ENCODE assay signal across 14 cellular contexts in the genomic region with DNA sequence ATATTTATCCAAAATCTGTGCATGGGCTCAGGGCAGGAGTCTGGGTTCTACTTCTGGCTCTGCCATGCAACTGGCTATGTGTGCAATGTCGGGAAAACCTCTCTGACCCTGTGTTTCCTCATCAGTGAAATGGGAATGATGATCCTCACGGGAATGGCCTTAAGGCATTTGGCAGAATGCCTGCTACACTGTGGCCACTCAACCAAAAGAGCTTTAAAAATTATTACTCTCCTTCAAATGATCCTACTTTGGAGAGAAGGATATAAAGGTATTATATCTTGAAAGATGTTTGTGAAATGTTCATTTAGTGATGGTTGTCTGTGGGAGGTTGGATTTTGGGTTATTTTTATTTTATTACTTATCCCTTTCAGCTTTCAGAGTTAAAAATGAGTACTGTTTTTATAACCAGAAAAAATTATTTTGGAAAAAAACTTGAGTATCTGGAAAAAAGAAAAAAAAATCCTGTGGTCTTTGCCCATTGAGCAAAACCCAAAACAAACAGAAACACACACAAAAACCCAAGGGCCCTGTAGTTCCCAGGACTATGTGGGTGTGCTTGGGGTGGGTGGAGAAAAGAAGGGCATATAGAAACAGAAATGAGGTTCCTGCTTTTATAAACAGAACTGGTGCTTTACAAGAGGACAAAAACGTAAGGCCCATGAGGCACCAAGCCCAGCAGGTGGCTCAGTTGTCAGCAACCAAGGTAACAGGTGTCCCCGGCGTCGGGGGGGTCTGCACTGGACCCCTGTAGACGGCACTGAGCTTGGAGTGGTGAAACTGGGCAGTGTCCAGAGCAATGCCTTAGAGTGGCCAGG. TPM values are rescaled to one million over a fixed set of nuclear protein-coding genes. Genes with fewer than 3 reads are reported as not detected.
DNase-seq lines count a peak whose midpoint lies in the region; ATAC-seq, FAIRE-seq and TF ChIP-seq lines count a peak whose summit lies in the region.
"Had no signal": no experiment of that assay in that cellular context is flagged by ENCODE, and none has a peak within 500 bp of the region (broad histone marks: within the 10 kb centered on the region; RNA-seq: fewer than 3 reads in every experiment).

No MANE protein-coding gene starts in this region.

- H3K27me3 ChIP-seq in rectal smooth muscle tissue (ENCODE audit: control insufficient read depth, insufficient read depth, low read length) (peaks cover 4% of the 10 kb centered on the region), HepG2 (ENCODE audit: control insufficient read depth in 1 of 2, insufficient read depth in 2 of 2, low read length in 2 of 2) (peaks cover 17 to 75% of the 10 kb centered on the region in 2 experiments)

- TF ChIP-seq EP300 in HepG2 (IDR thresholded peaks at IDR 0.05; ENCODE audit: low read depth in 2 of 2, low read length in 2 of 2) (no peak), HepG2 (CRISPR knock-in tag; IDR thresholded peaks at IDR 0.05; ENCODE audit: borderline replicate concordance) (no peak)

- no peaks in the 10 kb centered on the region for H3K9me3 ChIP-seq in HepG2 (ENCODE audit: low read length)
- H3K9me3 ChIP-seq: Caco-2 had no signal

- no TSS peak for BruUV-seq in HepG2 (replicated peaks; lab: Mats Ljungman, UMichigan)

- no peak overlapping the region for H2AFZ ChIP-seq in HepG2 (ENCODE audit: low read length)

- no peaks in the 10 kb centered on the region for H3K79me2 ChIP-seq in HepG2 (ENCODE audit: insufficient read depth, low read length)

- TF ChIP-seq CTCF in HepG2 (CRISPR knock-in tag; IDR thresholded peaks at IDR 0.05) = no peak

- no peaks in the 10 kb centered on the region for H4K20me1 ChIP-seq in HepG2 (ENCODE audit: insufficient read depth, low read length)

- H3K36me3 ChIP-seq in rectal smooth muscle tissue (ENCODE audit: control insufficient read depth, insufficient read depth, low read length) (no peaks in the 10 kb centered on the region), HepG2 (replicated peaks in 1 of 2; ENCODE audit: control insufficient read depth in 1 of 2, insufficient read depth in 2 of 2, low read length in 2 of 2) (no peaks in the 10 kb centered on the region)

- POLR2A ChIA-PET in HepG2 (lab: Yijun Ruan, JAX) = no interaction called here

- ATAC-seq in Right ventricle myocardium superior (ENCODE audit: poor library complexity) (peak; percentile 13), left cardiac atrium (no peak), GM18511 (IDR thresholded peaks at IDR 0.05; ENCODE audit: unreplicated experiment) (no peak), GM18517 (IDR thresholded peaks at IDR 0.05; ENCODE audit: unreplicated experiment) (no peak), HepG2 (no peak)
- ATAC-seq: activated CD8-positive, alpha-beta T cell treated with anti-CD3 and anti-CD28 coated beads, Interleukin-2, amount 10 ng/mL, durations not matched to agents 7 days and 5 days; effector memory CD8-positive, alpha-beta T cell had no signal

- FAIRE-seq in HepG2 (lab: Jason Lieb, UNC) = no peak

- H3K4me1 ChIP-seq in rectal smooth muscle tissue (ENCODE audit: control insufficient read depth, insufficient read depth, low read length) (peaks cover 49% of the 10 kb centered on the region), HepG2 (ENCODE audit: insufficient read depth, low read length) (no peaks in the 10 kb centered on the region)

- no peak for TF ChIP-seq RAD21 in HepG2 (CRISPR knock-in tag; IDR thresholded peaks at IDR 0.05)

- H3K4me3 ChIP-seq in rectal smooth muscle tissue (ENCODE audit: low read length) = peak overlapping the region; percentile 31
- H3K4me3 ChIP-seq in HepG2 (replicated peaks in 1 of 3; ENCODE audit: insufficient read depth in 1 of 3, low read depth in 2 of 3, low read length in 3 of 3) = no peak overlapping the region
- H3K4me3 ChIP-seq: SK-N-MC had no signal

- intact Hi-C loops in Right ventricle myocardium superior (cut with DNase I) (no loop called here), left cardiac atrium (cut with DNase I) (no loop called here), HepG2 (cut with micrococcal nuclease; ENCODE audit: unreplicated experiment) (no loop called here)

- TF ChIP-seq POLR2A in HepG2 (IDR thresholded peaks at IDR 0.05; ENCODE audit: insufficient read depth in 1 of 2, low read depth in 2 of 2, low read length in 2 of 2) = no peak

- DNase-seq in Right ventricle myocardium superior (peak; percentile 38), left cardiac atrium (no peak), fibroblast of peridontal ligament (ENCODE audit: extremely low read depth) (peak; percentile 36), HepG2 (ENCODE audit: low spot score) (no peak), GF-D8 (lab: John Stamatoyannopoulos, UW) (no peak)
- DNase-seq: activated CD8-positive, alpha-beta T cell treated with anti-CD3 and anti-CD28 coated beads, Interleukin-2, amount 10 ng/mL, durations not matched to agents 7 days and 5 days; activated gamma-delta T cell; Caco-2; effector memory CD8-positive, alpha-beta T cell; NCI-H226 had no signal

- in situ Hi-C loops in HepG2 (cut with HindIII; ENCODE audit: extremely low pct_ligation_motif_present, low pct_unique_long_range_greater_than_20kb) = no loop called here

- H3K27ac ChIP-seq in rectal smooth muscle tissue (ENCODE audit: low read depth, low read length) (peak overlapping the region; percentile 97), HepG2 (ENCODE audit: extremely low read length, insufficient read depth, low read length) (no peak overlapping the region)
- H3K27ac ChIP-seq: SK-N-MC had no signal

- H3K9ac ChIP-seq in rectal smooth muscle tissue (ENCODE audit: low read length) (no peak overlapping the region), HepG2 (ENCODE audit: insufficient read depth, low read depth, low read length) (no peak overlapping the region)

- H3K4me2 ChIP-seq in HepG2 (ENCODE audit: low read depth, low read length) = no peak overlapping the region

- 1% methylated on average over 7 of the region's 7 CpGs for WGBS in HepG2 (ENCODE audit: low lambda C conversion rate)

- CTCF ChIA-PET in HepG2 (lab: Yijun Ruan, JAX; ENCODE audit: low intra/inter-chr PET ratio, low total read pairs) = no interaction called here

TF ChIP-seq in HepG2, 621 proteins besides CTCF, POLR2A, EP300 and RAD21:
- TF ChIP-seq BHLHE40 (IDR thresholded peaks at IDR 0.05; ENCODE audit: low read length) (no peak), TCF7L2 (IDR thresholded peaks at IDR 0.05; ENCODE audit: low read depth, low read length) (no peak), ZNF160 (CRISPR knock-in tag; IDR thresholded peaks at IDR 0.05) (no peak), CEBPG (CRISPR knock-in tag; IDR thresholded peaks at IDR 0.05) (no peak), NFIC (IDR thresholded peaks at IDR 0.05; ENCODE audit: low read length) (no peak), CREBL2 (CRISPR knock-in tag; IDR thresholded peaks at IDR 0.05; ENCODE audit: borderline replicate concordance) (no peak)

RNA-seq across cellular contexts. Expression of gene RGMA, which starts 22.0 kb away (rescaled TPM):
- 25.0 TPM for total RNA-seq in Right ventricle myocardium superior
- total RNA-seq in left cardiac atrium = 10 to 100 TPM; 10.2 to 18.4 TPM
- not detected in 2 replicates for total RNA-seq in HepG2 (2016; rRNA removed; fragmentation: Illumina TruSeq; extraction: Trizol)
- total RNA-seq in HepG2 (2016; cell fraction: cytosol; rRNA removed; fragmentation: Illumina TruSeq; extraction: Trizol; ENCODE audit: low read depth) = not detected in 2 replicates
- not detected in 2 replicates for total RNA-seq in HepG2 (2016; cell fraction: insoluble cytoplasmic fraction; rRNA removed; fragmentation: Illumina TruSeq; extraction: Trizol)
- total RNA-seq in HepG2 (2016; cell fraction: membrane; rRNA removed; fragmentation: Illumina TruSeq; extraction: Trizol) = not detected in 2 replicates
- total RNA-seq in HepG2 (2016; cell fraction: nucleus; rRNA removed; fragmentation: Illumina TruSeq; extraction: Trizol) = not detected in 2 replicates
- polyA plus RNA-seq in HepG2 (2011; rRNA removed) = not detected in 2 replicates
- polyA plus RNA-seq in HepG2 (2011; cell fraction: cytosol; rRNA removed) = not detected in 2 replicates
- polyA plus RNA-seq in HepG2 (2011; cell fraction: nucleus; rRNA removed) = not detected in 2 replicates
- 0.08 and 0.16 TPM in 2 replicates for polyA plus RNA-seq in HepG2 (2012)
- polyA plus RNA-seq in HepG2 (2016; cell fraction: cytosol; fragmentation: Illumina TruSeq; extraction: Trizol; ENCODE audit: low read depth) = not detected in 2 replicates
- polyA plus RNA-seq in HepG2 (2016; cell fraction: insoluble cytoplasmic fraction; fragmentation: Illumina TruSeq; extraction: Trizol; ENCODE audit: low read depth) = not detected in 2 replicates
- polyA plus RNA-seq in HepG2 (2016; cell fraction: membrane; fragmentation: Illumina TruSeq; extraction: Trizol; ENCODE audit: low read depth) = not detected in 2 replicates
- polyA plus RNA-seq in HepG2 (2016; cell fraction: nucleus; fragmentation: Illumina TruSeq; extraction: Trizol; ENCODE audit: insufficient read depth, low read depth) = not detected in 2 replicates
- polyA minus RNA-seq in HepG2 (2011; rRNA and poly(A)+ RNA removed; ENCODE audit: low replicate concordance) = 0.02 TPM in 1 of 2 replicates, not detected in the other
- not detected in 2 replicates for polyA minus RNA-seq in HepG2 (2011; cell fraction: cytosol; rRNA and poly(A)+ RNA removed)
- polyA minus RNA-seq in HepG2 (2011; cell fraction: nucleus; rRNA and poly(A)+ RNA removed) = not detected in 2 replicates
- total RNA-seq: activated CD8-positive, alpha-beta T cell treated with anti-CD3 and anti-CD28 coated beads, Interleukin-2, amount 10 ng/mL, durations not matched to agents 7 days and 5 days had no signal

Comparison
In these comparisons a context has a peak if more than half of its experiments do, and no peak if none do; other contexts are left out.
1. DNase-seq: peak in Right ventricle myocardium superior (single experiment) and fibroblast of peridontal ligament (single experiment); none in left cardiac atrium (single experiment), HepG2 (single experiment) and GF-D8 (single experiment).
2. RNA of gene RGMA, which starts 22.0 kb away (total RNA-seq): 25.0 TPM in Right ventricle myocardium superior (single experiment) and 10.2 to 18.4 TPM in left cardiac atrium; not detected in HepG2; every median in the first group is over 10 times any median in the second.